Comparison of ENCODE assay signal across 14 cellular contexts in genomic region chr4:76584235-76585152, GRCh38.
DNase-seq lines count a peak whose midpoint lies in the region; ATAC-seq, FAIRE-seq and TF ChIP-seq lines count a peak whose summit lies in the region.
"Had no signal": no experiment of that assay in that cellular context is flagged by ENCODE, and none has a peak within 500 bp of the region (broad histone marks: within the 10 kb centered on the region; RNA-seq: fewer than 3 reads in every experiment).

No MANE protein-coding gene starts in this region.

- ATAC-seq in pancreas (no peak), heart right ventricle (no peak), GM21528 (IDR thresholded peaks at IDR 0.05; ENCODE audit: low FRiP score, unreplicated experiment) (no peak)
- ATAC-seq: stimulated activated memory B cell treated with anti-CD40 and anti-IgM and Interleukin-4, amounts not matched to agents 10 μg/mL and 1 μg/mL and 100 μg/mL, for 72 hours had no signal

- no peaks in the 10 kb centered on the region for H3K9me2 ChIP-seq in PC-9 (ENCODE audit: insufficient read depth)

- peaks cover 37% of the 10 kb centered on the region for H3K4me1 ChIP-seq in PC-9 (replicated peaks; ENCODE audit: insufficient read depth)
- peaks cover 0 to 2% (median 0%) of the 10 kb centered on the region in 3 donors for H3K4me1 ChIP-seq in pancreas
- peaks cover 0 to 27% (median 4%) of the 10 kb centered on the region in 9 donors for H3K4me1 ChIP-seq in heart right ventricle

- intact Hi-C loops in PC-9 (cut with micrococcal nuclease; ENCODE audit: unreplicated experiment) (no loop called here), pancreas (cut with DNase I) (no loop called here), heart right ventricle (cut with DNase I) (loop anchor here in 4 of 10 donors (5.0 to 10.0 kb wide), 4 partner anchors 57 to 280 kb away; partner anchors contain the start of gene STBD1 (in 1 of the 4))

- FAIRE-seq in pancreas (lab: Jason Lieb, UNC): peak; percentile 43
- FAIRE-seq: keratinocyte had no signal

- H3K27ac ChIP-seq in PC-9 (no peak overlapping the region; the same call in 1 of the 2 replicates), pancreas (no peak overlapping the region), heart right ventricle (peak overlapping the region in 5 of 10 donors; percentile 62 to 88 (median 82))

- H3K79me2 ChIP-seq in PC-9 (ENCODE audit: low read depth): no peaks in the 10 kb centered on the region

- POLR2A ChIA-PET in PC-9 (lab: Charles Lee; ENCODE audit: unreplicated experiment): no interaction called here

- no peaks in the 10 kb centered on the region for H3K36me3 ChIP-seq in PC-9 (ENCODE audit: low read depth)
- H3K36me3 ChIP-seq in pancreas: no peaks in the 10 kb centered on the region
- no peaks in the 10 kb centered on the region for H3K36me3 ChIP-seq in heart right ventricle

- DNase-seq in DMS153 (lab: John Stamatoyannopoulos, UW) (peak; percentile 53), PC-9 (no peak), fibroblast of villous mesenchyme (ENCODE audit: low read depth) (peak; percentile 99), pancreas (no peak), NCI-H187 treated with DMSO at 0.1 percent for 48 hours (lab: John Stamatoyannopoulos, UW) (no peak), heart right ventricle (no peak), putamen (ENCODE audit: low spot score) (no peak)
- DNase-seq: activated naive CD4-positive, alpha-beta T cell treated with Interleukin-2 at 50 U/mL for 16 hours; naive B cell; NCI-H1092; NCI-H446 had no signal

- 0 out of 2 replicates have a peak overlapping the region, but pooled peaks have one; percentile 92 for H3K4me2 ChIP-seq in PC-9

- TF ChIP-seq CTCF in PC-9 (conservative IDR thresholded peaks at IDR 0.05): no peak
- TF ChIP-seq CTCF in fibroblast of villous mesenchyme (IDR thresholded peaks at IDR 0.05; ENCODE audit: insufficient read depth, low read depth, low read length): no peak
- no peak for TF ChIP-seq CTCF in pancreas (IDR thresholded peaks at IDR 0.05)
- no peak for TF ChIP-seq CTCF in heart right ventricle (IDR thresholded peaks at IDR 0.05)

- H4K20me1 ChIP-seq in PC-9 (ENCODE audit: insufficient read depth): no peaks in the 10 kb centered on the region

- H3K9me3 ChIP-seq in PC-9 (ENCODE audit: insufficient read depth, low read depth) (no peaks in the 10 kb centered on the region), pancreas (no peaks in the 10 kb centered on the region), heart right ventricle (no peaks in the 10 kb centered on the region)

- no peak overlapping the region for H3K4me3 ChIP-seq in PC-9
- H3K4me3 ChIP-seq in fibroblast of villous mesenchyme (ENCODE audit: low read depth, low read length): no peak overlapping the region
- no peak overlapping the region for H3K4me3 ChIP-seq in pancreas
- no peak overlapping the region for H3K4me3 ChIP-seq in heart right ventricle

- no TSS peak for BruUV-seq in PC-9 (replicated peaks; lab: Mats Ljungman, UMichigan)

- H2AFZ ChIP-seq in PC-9: no peak overlapping the region

- WGBS in pancreas, 2 donors: 85 to 89% methylated on average over 9 of the region's 9 CpGs
- WGBS in heart right ventricle, 2 donors: 67 to 69% methylated on average over 9 of the region's 9 CpGs

- H3K27me3 ChIP-seq in PC-9 (ENCODE audit: insufficient read depth, low read depth): no peaks in the 10 kb centered on the region
- H3K27me3 ChIP-seq in pancreas: no peaks in the 10 kb centered on the region
- H3K27me3 ChIP-seq in heart right ventricle: peaks cover 0 to 36% (median 0%) of the 10 kb centered on the region in 7 donors

- CTCF ChIA-PET in PC-9 (lab: Charles Lee): no interaction called here

- H3F3A ChIP-seq in PC-9 (ENCODE audit: insufficient read depth, low read depth): peaks cover 16% of the 10 kb centered on the region; the same call in 1 of the 2 replicates

Comparison
In these comparisons a context has a peak if more than half of its experiments do, and no peak if none do; other contexts are left out.
1. DNase-seq: peak in DMS153 (single experiment) and fibroblast of villous mesenchyme (single experiment); none in PC-9 (0 of 2), pancreas (0 of 6), NCI-H187 treated with DMSO at 0.1 percent for 48 hours (single experiment), heart right ventricle (0 of 2) and putamen (single experiment).